In the genomic region with DNA sequence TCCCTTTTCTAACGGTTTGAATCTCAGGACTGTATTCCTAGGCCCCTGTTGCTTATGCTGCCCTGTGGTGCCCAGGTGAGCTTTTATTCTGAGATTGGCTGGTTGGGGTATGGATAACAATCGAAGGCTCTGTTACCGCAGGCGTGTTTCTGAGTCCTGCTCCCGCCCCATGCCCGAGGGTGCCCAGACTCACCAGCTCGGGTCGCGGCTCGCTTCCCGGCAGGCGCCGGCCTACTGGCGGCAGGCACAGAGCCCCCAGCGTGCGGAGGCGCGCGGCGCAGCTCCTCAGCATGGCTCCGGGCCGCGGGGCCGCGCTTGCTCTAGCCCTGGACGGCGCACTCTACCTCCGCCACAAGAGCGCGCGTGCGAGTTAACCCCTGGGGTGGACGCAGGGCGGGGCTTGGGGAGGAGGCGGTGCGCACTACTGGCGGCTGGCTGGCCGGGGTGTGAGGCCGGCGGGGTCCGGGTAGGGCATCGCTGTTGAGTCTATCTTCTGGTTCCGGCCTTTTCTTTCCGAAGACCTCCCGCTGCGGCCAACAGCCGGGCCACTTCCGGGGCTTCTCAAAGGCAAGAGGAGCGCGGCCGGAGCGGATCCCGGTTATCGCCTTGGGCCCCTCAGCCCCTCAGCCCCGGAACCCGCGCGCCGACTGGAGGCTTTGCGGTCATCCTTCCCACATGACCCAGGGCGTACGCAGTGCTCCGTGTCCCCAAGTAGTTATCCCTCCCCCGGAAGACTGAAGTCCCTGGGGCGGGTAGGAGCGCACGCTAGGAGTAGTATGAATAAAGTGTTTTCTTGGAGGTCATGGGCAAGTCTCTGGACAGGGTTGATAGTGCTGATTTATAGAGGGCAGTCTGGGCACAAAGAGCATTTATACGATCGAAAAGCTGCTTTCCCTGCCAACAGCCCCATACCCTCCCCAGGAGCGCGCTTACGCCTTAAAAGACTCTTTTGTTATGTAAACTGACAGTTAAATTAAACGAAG, we compare ENCODE assay signal across 1 cellular context.
TF ChIP-seq lines count a peak whose summit lies in the region.

TSS of gene THEM4 (minus strand) at position 345 of the 983 bp plus-strand sequence. CDS start at position 292, 53 bp downstream.

TF ChIP-seq in K562, 482 proteins besides CTCF, POLR2A, EP300 and RAD21 (continued from another document and continues in another):
- TF ChIP-seq TAF1 (IDR thresholded peaks at IDR 0.05; ENCODE audit: control insufficient read depth, extremely low read depth, insufficient read depth, low read length, severe bottlenecking) = peak; percentile 88
- peak; percentile 96 for TF ChIP-seq ZBTB1 (CRISPR knock-in tag; IDR thresholded peaks at IDR 0.05; ENCODE audit: borderline replicate concordance, low read depth)
- no peak for TF ChIP-seq ZNF354B (CRISPR knock-in tag; IDR thresholded peaks at IDR 0.05)
- TF ChIP-seq TCFL5 (CRISPR knock-in tag; conservative IDR thresholded peaks at IDR 0.05) = no peak
- TF ChIP-seq ZNF311 (CRISPR knock-in tag; IDR thresholded peaks at IDR 0.05) = 0 out of 2 replicates have a peak, but pooled peaks have one; percentile 18
- TF ChIP-seq CHD1 (IDR thresholded peaks at IDR 0.05; ENCODE audit: low read length) = peak; percentile 85
- TF ChIP-seq POU5F1 (IDR thresholded peaks at IDR 0.05; ENCODE audit: borderline replicate concordance, low read depth, low read length, partially characterized antibody) = no peak
- peak; percentile 70 for TF ChIP-seq POLR2B (IDR thresholded peaks at IDR 0.05; ENCODE audit: low read depth, partially characterized antibody)
- peak; percentile 72; the same call in 1 of the 2 replicates for TF ChIP-seq FOXP1 (CRISPR knock-in tag; IDR thresholded peaks at IDR 0.05)
- 0 out of 2 replicates have a peak, but pooled peaks have one; percentile 20 for TF ChIP-seq SAFB (IDR thresholded peaks at IDR 0.05; ENCODE audit: borderline replicate concordance, low read depth, low read length)
- TF ChIP-seq L3MBTL2 (IDR thresholded peaks at IDR 0.05) = peak; percentile 80
- TF ChIP-seq CSDE1 (IDR thresholded peaks at IDR 0.05) = peak in 1 of 2 experiments; percentile 28; a peak in 1 of 4 replicates
- TF ChIP-seq TARDBP (IDR thresholded peaks at IDR 0.05) = no peak
- TF ChIP-seq EGR1 (conservative IDR thresholded peaks at IDR 0.05) = no peak
- TF ChIP-seq ZNF318 (IDR thresholded peaks at IDR 0.05; ENCODE audit: borderline replicate concordance in 1 of 2, low read depth in 1 of 2) = no peak
- no peak for TF ChIP-seq ETS2 (tag; IDR thresholded peaks at IDR 0.05; ENCODE audit: borderline replicate concordance, poor library complexity, severe bottlenecking)
- TF ChIP-seq BRF1 (IDR thresholded peaks at IDR 0.05; ENCODE audit: borderline replicate concordance, extremely low read depth, insufficient read length) = no peak
- peak; percentile 98 for TF ChIP-seq HMGN3 (IDR thresholded peaks at IDR 0.05; ENCODE audit: borderline replicate concordance, extremely low read depth, insufficient read length, low read depth, low read length)
- no peak for TF ChIP-seq MCM2 (IDR thresholded peaks at IDR 0.05; ENCODE audit: low read depth)
- TF ChIP-seq PREB (CRISPR knock-in tag; IDR thresholded peaks at IDR 0.05) = 0 out of 2 replicates have a peak, but pooled peaks have one; percentile 13
- peak; percentile 89 for TF ChIP-seq LCOR (CRISPR knock-in tag; IDR thresholded peaks at IDR 0.05)
- peak; percentile 91 for TF ChIP-seq SUPT5H (IDR thresholded peaks at IDR 0.05)
- TF ChIP-seq, protein P1, sequence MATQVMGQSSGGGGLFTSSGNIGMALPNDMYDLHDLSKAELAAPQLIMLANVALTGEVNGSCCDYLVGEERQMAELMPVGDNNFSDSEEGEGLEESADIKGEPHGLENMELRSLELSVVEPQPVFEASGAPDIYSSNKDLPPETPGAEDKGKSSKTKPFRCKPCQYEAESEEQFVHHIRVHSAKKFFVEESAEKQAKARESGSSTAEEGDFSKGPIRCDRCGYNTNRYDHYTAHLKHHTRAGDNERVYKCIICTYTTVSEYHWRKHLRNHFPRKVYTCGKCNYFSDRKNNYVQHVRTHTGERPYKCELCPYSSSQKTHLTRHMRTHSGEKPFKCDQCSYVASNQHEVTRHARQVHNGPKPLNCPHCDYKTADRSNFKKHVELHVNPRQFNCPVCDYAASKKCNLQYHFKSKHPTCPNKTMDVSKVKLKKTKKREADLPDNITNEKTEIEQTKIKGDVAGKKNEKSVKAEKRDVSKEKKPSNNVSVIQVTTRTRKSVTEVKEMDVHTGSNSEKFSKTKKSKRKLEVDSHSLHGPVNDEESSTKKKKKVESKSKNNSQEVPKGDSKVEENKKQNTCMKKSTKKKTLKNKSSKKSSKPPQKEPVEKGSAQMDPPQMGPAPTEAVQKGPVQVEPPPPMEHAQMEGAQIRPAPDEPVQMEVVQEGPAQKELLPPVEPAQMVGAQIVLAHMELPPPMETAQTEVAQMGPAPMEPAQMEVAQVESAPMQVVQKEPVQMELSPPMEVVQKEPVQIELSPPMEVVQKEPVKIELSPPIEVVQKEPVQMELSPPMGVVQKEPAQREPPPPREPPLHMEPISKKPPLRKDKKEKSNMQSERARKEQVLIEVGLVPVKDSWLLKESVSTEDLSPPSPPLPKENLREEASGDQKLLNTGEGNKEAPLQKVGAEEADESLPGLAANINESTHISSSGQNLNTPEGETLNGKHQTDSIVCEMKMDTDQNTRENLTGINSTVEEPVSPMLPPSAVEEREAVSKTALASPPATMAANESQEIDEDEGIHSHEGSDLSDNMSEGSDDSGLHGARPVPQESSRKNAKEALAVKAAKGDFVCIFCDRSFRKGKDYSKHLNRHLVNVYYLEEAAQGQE (CRISPR knock-in tag; IDR thresholded peaks at IDR 0.05; ENCODE audit: low read depth) = peak; percentile 70
- peak; percentile 20; the same call in 1 of the 2 replicates for TF ChIP-seq CBFA2T2 (conservative IDR thresholded peaks at IDR 0.05)
- TF ChIP-seq YBX1 (IDR thresholded peaks at IDR 0.05) = no peak
- no peak for TF ChIP-seq SMC3 (conservative IDR thresholded peaks at IDR 0.05; ENCODE audit: insufficient read depth, low read depth, low read length)
- TF ChIP-seq, protein P2, sequence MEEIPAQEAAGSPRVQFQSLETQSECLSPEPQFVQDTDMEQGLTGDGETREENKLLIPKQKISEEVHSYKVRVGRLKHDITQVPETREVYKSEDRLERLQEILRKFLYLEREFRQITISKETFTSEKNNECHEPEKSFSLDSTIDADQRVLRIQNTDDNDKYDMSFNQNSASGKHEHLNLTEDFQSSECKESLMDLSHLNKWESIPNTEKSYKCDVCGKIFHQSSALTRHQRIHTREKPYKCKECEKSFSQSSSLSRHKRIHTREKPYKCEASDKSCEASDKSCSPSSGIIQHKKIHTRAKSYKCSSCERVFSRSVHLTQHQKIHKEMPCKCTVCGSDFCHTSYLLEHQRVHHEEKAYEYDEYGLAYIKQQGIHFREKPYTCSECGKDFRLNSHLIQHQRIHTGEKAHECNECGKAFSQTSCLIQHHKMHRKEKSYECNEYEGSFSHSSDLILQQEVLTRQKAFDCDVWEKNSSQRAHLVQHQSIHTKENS (CRISPR knock-in tag; IDR thresholded peaks at IDR 0.05) = no peak
- peak; percentile 48; the same call in 1 of the 2 replicates for TF ChIP-seq ZKSCAN8 (CRISPR knock-in tag; IDR thresholded peaks at IDR 0.05)
- peak; percentile 93 for TF ChIP-seq GTF2E2 (tag; IDR thresholded peaks at IDR 0.05)
- TF ChIP-seq GTF2F1 (IDR thresholded peaks at IDR 0.05; ENCODE audit: low read depth, low read length) = peak; percentile 61; the same call in 1 of the 2 replicates
- TF ChIP-seq NONO (IDR thresholded peaks at IDR 0.05; ENCODE audit: low read depth in 2 of 2, low read length in 1 of 2) = peak; percentile 36 to 92; a peak in 2 of 4 replicates
- TF ChIP-seq ZBTB11 (CRISPR knock-in tag; IDR thresholded peaks at IDR 0.05) = peak; percentile 96 to 99 (median 98)
- no peak for TF ChIP-seq EZH2 (IDR thresholded peaks at IDR 0.05; ENCODE audit: borderline replicate concordance, low read depth, low read length)
- TF ChIP-seq SIX5 (IDR thresholded peaks at IDR 0.05; ENCODE audit: borderline replicate concordance in 1 of 2, insufficient read depth in 1 of 2, low read depth in 1 of 2, low read length in 2 of 2) = peak; percentile 20 to 36; a peak in 1 of 4 replicates
